Comparison of ENCODE assay signal across 34 cellular contexts in genomic region chr2:217186565-217187218, GRCh38.
DNase-seq lines count a peak whose midpoint lies in the region; TF ChIP-seq lines count a peak whose summit lies in the region.
"Had no signal": no experiment of that assay in that cellular context is flagged by ENCODE, and none has a peak within 500 bp of the region (broad histone marks: within the 10 kb centered on the region; RNA-seq: fewer than 3 reads in every experiment).

No MANE protein-coding gene starts in this region.

- intact Hi-C loops in esophagus squamous epithelium (cut with DNase I) (no loop called here), posterior cingulate gyrus (cut with DNase I) (no loop called here)

- H3K4me1 ChIP-seq in adipocyte (ENCODE audit: control insufficient read depth, insufficient read depth, low read length): peaks cover 45% of the 10 kb centered on the region
- H3K4me1 ChIP-seq in esophagus squamous epithelium: no peaks in the 10 kb centered on the region
- H3K4me1 ChIP-seq in suprapubic skin: no peaks in the 10 kb centered on the region
- peaks cover 12% of the 10 kb centered on the region; the same call in 1 of the 2 replicates for H3K4me1 ChIP-seq in SJCRH30
- H3K4me1 ChIP-seq: BE2C, foreskin keratinocyte, pancreas, right lobe of liver, transverse colon had no signal

- no peak for TF ChIP-seq EP300 in suprapubic skin (IDR thresholded peaks at IDR 0.05)

- WGBS in esophagus squamous epithelium, 2 donors: 63 to 76% methylated on average over 4 of the region's 4 CpGs
- WGBS in suprapubic skin: 63% methylated on average over 4 of the region's 4 CpGs

- H3K9me3 ChIP-seq in adipocyte (ENCODE audit: control insufficient read depth, low read length) (no peaks in the 10 kb centered on the region), esophagus squamous epithelium (no peaks in the 10 kb centered on the region), suprapubic skin (no peaks in the 10 kb centered on the region), SJCRH30 (replicated peaks) (no peaks in the 10 kb centered on the region; the same call in 1 of the 2 replicates)
- H3K9me3 ChIP-seq: BE2C, mucosa of descending colon, pancreas, right lobe of liver, transverse colon had no signal

- DNase-seq in adipocyte (ENCODE audit: low read depth) (no peak), esophagus squamous epithelium (lab: John Stamatoyannopoulos, UW) (no peak), mucosa of gallbladder (ENCODE audit: low spot score) (peak; percentile 21), suprapubic skin (ENCODE audit: low spot score in 2 of 2) (peak in 1 of 2 donors; percentile 65), GF-D8 (lab: John Stamatoyannopoulos, UW) (no peak), posterior cingulate gyrus (no peak), SJCRH30 (no peak), NCI-H2196 (lab: John Stamatoyannopoulos, UW; ENCODE audit: unreplicated experiment) (no peak)
- DNase-seq: ACHN; activated CD4-positive, alpha-beta T cell treated with anti-CD3 and anti-CD28 coated beads for 48 hours; activated gamma-delta T cell treated with Interleukin-2 at 50 U/mL for 16 hours; activated naive CD8-positive, alpha-beta T cell treated with anti-CD3 and anti-CD28 coated beads, Interleukin-2, amount 50 U/mL, for 24 hours; activated T-cell treated with anti-CD3 and anti-CD28 coated beads, Interleukin-2, amount 50 U/mL, for 4 hours; BE2C; CD8-positive, alpha-beta memory T cell; effector CD8-positive, alpha-beta T cell; foreskin keratinocyte; GOT3; HFFc6; hypothalamus; NCI-H1694; NCI-H524 treated with DMSO at 0.1 percent for 48 hours; nephron progenitor cell; right lobe of liver; SHP77 treated with DMSO at 0.1 percent for 48 hours; stimulated activated naive CD4-positive, alpha-beta T cell; SW 1271; T-helper 9 cell; transverse colon; WERI-Rb-1 had no signal

- TF ChIP-seq POLR2A in esophagus squamous epithelium (IDR thresholded peaks at IDR 0.05) (no peak), suprapubic skin (IDR thresholded peaks at IDR 0.05) (no peak)

- TF ChIP-seq CTCF in esophagus squamous epithelium (IDR thresholded peaks at IDR 0.05) (no peak), suprapubic skin (IDR thresholded peaks at IDR 0.05) (no peak)

- no peaks in the 10 kb centered on the region for H3K36me3 ChIP-seq in adipocyte (ENCODE audit: control insufficient read depth, insufficient read depth, low read length, severe bottlenecking)
- H3K36me3 ChIP-seq in esophagus squamous epithelium: no peaks in the 10 kb centered on the region
- no peaks in the 10 kb centered on the region for H3K36me3 ChIP-seq in suprapubic skin
- no peaks in the 10 kb centered on the region for H3K36me3 ChIP-seq in SJCRH30
- H3K36me3 ChIP-seq: BE2C, pancreas, right lobe of liver, transverse colon, WERI-Rb-1 had no signal

- H3K4me3 ChIP-seq in adipocyte (ENCODE audit: low read length): peak overlapping the region; percentile 5
- H3K4me3 ChIP-seq in esophagus squamous epithelium: no peak overlapping the region
- H3K4me3 ChIP-seq in suprapubic skin: no peak overlapping the region
- no peak overlapping the region for H3K4me3 ChIP-seq in SJCRH30
- H3K4me3 ChIP-seq: lung, mucosa of descending colon, pancreas, right lobe of liver, transverse colon had no signal

- H3K27ac ChIP-seq in esophagus squamous epithelium (peak overlapping the region; percentile 19 to 77 (median 60)), suprapubic skin (peak overlapping the region; percentile 68), SJCRH30 (no peak overlapping the region)
- H3K27ac ChIP-seq: epithelial cell of prostate, foreskin keratinocyte, pancreas, WERI-Rb-1 had no signal

- H3K9ac ChIP-seq in adipocyte (ENCODE audit: low read length): peak overlapping the region; percentile 82

- no peaks in the 10 kb centered on the region for H3K27me3 ChIP-seq in adipocyte (replicated peaks; ENCODE audit: control insufficient read depth, insufficient read depth, low read length)
- no peaks in the 10 kb centered on the region for H3K27me3 ChIP-seq in esophagus squamous epithelium
- H3K27me3 ChIP-seq in suprapubic skin: no peaks in the 10 kb centered on the region
- no peaks in the 10 kb centered on the region for H3K27me3 ChIP-seq in SJCRH30
- H3K27me3 ChIP-seq: BE2C, foreskin keratinocyte, pancreas, right lobe of liver, transverse colon had no signal
